ENCODE assay signal across 18 cellular contexts in the genomic region with DNA sequence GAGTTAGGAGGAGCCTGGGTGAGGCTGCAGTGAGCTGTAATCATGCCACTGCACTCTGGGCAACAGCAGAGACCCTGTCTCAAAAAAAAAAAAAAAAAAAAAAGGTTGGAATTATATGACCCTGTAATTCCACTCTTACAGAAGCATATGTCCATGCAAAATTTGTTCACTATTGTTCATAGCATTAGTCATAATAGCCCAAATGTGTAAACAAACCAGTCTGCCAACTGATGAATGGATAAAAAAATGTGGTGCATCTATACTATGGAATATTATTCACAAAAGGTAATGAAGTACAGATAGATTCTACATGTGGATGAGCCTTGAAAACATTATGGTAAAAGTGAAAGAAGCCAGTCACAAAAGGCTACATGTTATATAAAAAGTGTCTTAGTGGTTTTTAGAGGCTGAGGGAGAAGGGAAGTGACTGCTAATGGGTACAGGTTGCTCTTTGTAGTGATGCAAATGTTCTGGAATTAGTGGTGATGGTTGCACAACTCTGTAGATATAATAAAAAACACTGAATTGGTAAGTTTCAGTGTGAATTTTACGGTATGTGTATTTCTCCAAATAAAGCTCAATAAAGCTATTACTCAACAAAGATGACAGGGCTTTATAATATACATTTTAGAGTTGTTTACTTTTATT. TPM values are rescaled to one million over a fixed set of nuclear protein-coding genes. Genes with fewer than 3 reads are reported as not detected.
DNase-seq lines count a peak whose midpoint lies in the region; ATAC-seq and TF ChIP-seq lines count a peak whose summit lies in the region.
"Had no signal": no experiment of that assay in that cellular context is flagged by ENCODE, and none has a peak within 500 bp of the region (broad histone marks: within the 10 kb centered on the region; RNA-seq: fewer than 3 reads in every experiment).

No MANE protein-coding gene starts in this region.

- no peak overlapping the region for H3K4me3 ChIP-seq in OCI-LY7 (ENCODE audit: low read depth, low read length, poor library complexity, severe bottlenecking)
- H3K4me3 ChIP-seq: heart right ventricle had no signal

- H3K9me2 ChIP-seq in OCI-LY7 (ENCODE audit: insufficient read depth, low read length): no peaks in the 10 kb centered on the region
- H3K9me2 ChIP-seq: SK-N-SH had no signal

- no peak overlapping the region for H3K4me2 ChIP-seq in OCI-LY7 (ENCODE audit: low read length)
- H3K4me2 ChIP-seq: SK-N-SH had no signal

- H3K9me3 Mint-ChIP-seq in activated T-cell treated with anti-CD3 and anti-CD28 coated beads, Interleukin-2, amount 50 U/mL, for 72 hours: peaks cover 1 to 2% of the 10 kb centered on the region in 2 donors

- POLR2A ChIA-PET in OCI-LY7 (lab: Charles Lee): interaction anchor here (0.6 to 0.7 kb wide), 4 partner anchors 48 to 542 kb away, joined by 3 to 4 read pairs (median 4); no protein-coding TSS in a partner anchor

- no peak for DNase-seq in activated T-cell treated with anti-CD3 and anti-CD28 coated beads, Interleukin-2, amount 50 U/mL, for 72 hours
- DNase-seq in activated T-cell treated with anti-CD3 and anti-CD28 coated beads for 4 hours: no peak
- no peak for DNase-seq in OCI-LY7 (ENCODE audit: low spot score)
- DNase-seq in dermis microvascular lymphatic vessel endothelial cell (ENCODE audit: low read depth in 2 of 2): peak; percentile 78 to 84
- DNase-seq in pulmonary artery endothelial cell (ENCODE audit: low read depth, low spot score): peak; percentile 43
- no peak for DNase-seq in iPS-NIHi7 (ENCODE audit: extremely low spot score)
- DNase-seq: activated effector memory CD4-positive, alpha-beta T cell treated with Interleukin-2 at 50 U/mL for 16 hours; cortex of kidney; heart right ventricle; KG1; left ventricle myocardium superior; NCI-H2081; SK-N-SH; stimulated activated CD8-positive, alpha-beta memory T cell treated with anti-CD3 and anti-CD28 coated beads, Interleukin-4, amount 100 ng/mL, for 48 hours had no signal

- peak in 1 of 2 donors; percentile 50 for ATAC-seq in activated T-cell treated with anti-CD3 and anti-CD28 coated beads, Interleukin-2, amount 50 U/mL, for 72 hours (replicated peaks in 1 of 2)
- ATAC-seq in HG03571 (IDR thresholded peaks at IDR 0.05; ENCODE audit: unreplicated experiment): no peak
- ATAC-seq in SK-N-SH treated with all-trans-retinoic acid at 6 μM for 48 hours: no peak
- ATAC-seq: heart right ventricle, left ventricle myocardium superior, WTC11 had no signal

- CTCF ChIA-PET in OCI-LY7 (lab: Charles Lee; ENCODE audit: unreplicated experiment): no interaction called here

- peaks cover 6 to 23% of the 10 kb centered on the region in 2 donors for H3K36me3 Mint-ChIP-seq in activated T-cell treated with anti-CD3 and anti-CD28 coated beads, Interleukin-2, amount 50 U/mL, for 72 hours (ENCODE audit: insufficient read depth in 2 of 2)

- peaks cover 6% of the 10 kb centered on the region for H3K4me1 ChIP-seq in OCI-LY7 (ENCODE audit: insufficient read depth, low read length, poor library complexity, severe bottlenecking)

- no peaks in the 10 kb centered on the region for H3K27me3 Mint-ChIP-seq in activated T-cell treated with anti-CD3 and anti-CD28 coated beads, Interleukin-2, amount 50 U/mL, for 72 hours (ENCODE audit: low read depth)

- no peak overlapping the region for H3K4me3 Mint-ChIP-seq in activated T-cell treated with anti-CD3 and anti-CD28 coated beads, Interleukin-2, amount 50 U/mL, for 72 hours
- H3K4me3 Mint-ChIP-seq: WTC11 had no signal

- H3K9me3 ChIP-seq in OCI-LY7 (ENCODE audit: low read length): no peaks in the 10 kb centered on the region
- H3K9me3 ChIP-seq: neutrophil, SK-N-SH had no signal

- no peak for TF ChIP-seq CTCF in OCI-LY7 (conservative IDR thresholded peaks at IDR 0.05; ENCODE audit: low read length)

- no peaks in the 10 kb centered on the region for H3K79me2 ChIP-seq in OCI-LY7 (ENCODE audit: insufficient read depth, low read depth, low read length)

- no peak overlapping the region for H2AFZ ChIP-seq in OCI-LY7 (ENCODE audit: low read length)

- H3K36me3 ChIP-seq in OCI-LY7 (ENCODE audit: insufficient read depth, low read length): peaks cover 56% of the 10 kb centered on the region

- intact Hi-C loops in OCI-LY7 (cut with micrococcal nuclease; ENCODE audit: unreplicated experiment): no loop called here

- BruUV-seq in OCI-LY7 (replicated peaks; lab: Mats Ljungman, UMichigan): no TSS peak

- no peaks in the 10 kb centered on the region for H4K20me1 ChIP-seq in OCI-LY7 (ENCODE audit: insufficient read depth, low read length)

- peak overlapping the region; percentile 84 for H3K27ac Mint-ChIP-seq in activated T-cell treated with anti-CD3 and anti-CD28 coated beads, Interleukin-2, amount 50 U/mL, for 72 hours
- H3K27ac Mint-ChIP-seq: WTC11 had no signal

- peaks cover 20% of the 10 kb centered on the region for H3K4me1 Mint-ChIP-seq in activated T-cell treated with anti-CD3 and anti-CD28 coated beads, Interleukin-2, amount 50 U/mL, for 72 hours (ENCODE audit: low read depth)
- H3K4me1 Mint-ChIP-seq: WTC11 had no signal

- H3K27ac ChIP-seq in OCI-LY7 (ENCODE audit: low read depth, low read length, poor library complexity, severe bottlenecking): peak overlapping the region; percentile 24
- H3K27ac ChIP-seq: heart right ventricle, neutrophil had no signal

TF ChIP-seq in SK-N-SH treated with all-trans-retinoic acid at 6 μM for 48 hours, 23 proteins besides CTCF, POLR2A, EP300 and RAD21:
- TF ChIP-seq ESRRG (CRISPR knock-in tag; IDR thresholded peaks at IDR 0.05): no peak
- TF ChIP-seq PPARA (CRISPR knock-in tag; IDR thresholded peaks at IDR 0.05; ENCODE audit: borderline replicate concordance): no peak
- TF ChIP-seq, protein P1, sequence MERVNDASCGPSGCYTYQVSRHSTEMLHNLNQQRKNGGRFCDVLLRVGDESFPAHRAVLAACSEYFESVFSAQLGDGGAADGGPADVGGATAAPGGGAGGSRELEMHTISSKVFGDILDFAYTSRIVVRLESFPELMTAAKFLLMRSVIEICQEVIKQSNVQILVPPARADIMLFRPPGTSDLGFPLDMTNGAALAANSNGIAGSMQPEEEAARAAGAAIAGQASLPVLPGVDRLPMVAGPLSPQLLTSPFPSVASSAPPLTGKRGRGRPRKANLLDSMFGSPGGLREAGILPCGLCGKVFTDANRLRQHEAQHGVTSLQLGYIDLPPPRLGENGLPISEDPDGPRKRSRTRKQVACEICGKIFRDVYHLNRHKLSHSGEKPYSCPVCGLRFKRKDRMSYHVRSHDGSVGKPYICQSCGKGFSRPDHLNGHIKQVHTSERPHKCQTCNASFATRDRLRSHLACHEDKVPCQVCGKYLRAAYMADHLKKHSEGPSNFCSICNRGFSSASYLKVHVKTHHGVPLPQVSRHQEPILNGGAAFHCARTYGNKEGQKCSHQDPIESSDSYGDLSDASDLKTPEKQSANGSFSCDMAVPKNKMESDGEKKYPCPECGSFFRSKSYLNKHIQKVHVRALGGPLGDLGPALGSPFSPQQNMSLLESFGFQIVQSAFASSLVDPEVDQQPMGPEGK (CRISPR knock-in tag; IDR thresholded peaks at IDR 0.05; ENCODE audit: borderline replicate concordance): no peak
- TF ChIP-seq ISL1 (CRISPR knock-in tag; IDR thresholded peaks at IDR 0.05): no peak
- TF ChIP-seq, protein P2, sequence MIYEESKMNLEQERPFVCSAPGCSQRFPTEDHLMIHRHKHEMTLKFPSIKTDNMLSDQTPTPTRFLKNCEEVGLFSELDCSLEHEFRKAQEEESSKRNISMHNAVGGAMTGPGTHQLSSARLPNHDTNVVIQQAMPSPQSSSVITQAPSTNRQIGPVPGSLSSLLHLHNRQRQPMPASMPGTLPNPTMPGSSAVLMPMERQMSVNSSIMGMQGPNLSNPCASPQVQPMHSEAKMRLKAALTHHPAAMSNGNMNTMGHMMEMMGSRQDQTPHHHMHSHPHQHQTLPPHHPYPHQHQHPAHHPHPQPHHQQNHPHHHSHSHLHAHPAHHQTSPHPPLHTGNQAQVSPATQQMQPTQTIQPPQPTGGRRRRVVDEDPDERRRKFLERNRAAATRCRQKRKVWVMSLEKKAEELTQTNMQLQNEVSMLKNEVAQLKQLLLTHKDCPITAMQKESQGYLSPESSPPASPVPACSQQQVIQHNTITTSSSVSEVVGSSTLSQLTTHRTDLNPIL (CRISPR knock-in tag; IDR thresholded peaks at IDR 0.05; ENCODE audit: low read depth): no peak

RNA-seq across cellular contexts. Expression of a gene that starts 9.4 kb away (rescaled TPM):
- total RNA-seq in activated T-cell treated with anti-CD3 and anti-CD28 coated beads, Interleukin-2, amount 50 U/mL, for 72 hours: 10 to 100 TPM; 29.4 to 32.2 TPM
- 40.0 and 50.1 TPM in 2 replicates for total RNA-seq in OCI-LY7 (2014; rRNA removed; shearing (Covaris generic))
- total RNA-seq in OCI-LY7 (2022) (32.8 and 33.6 TPM in 2 replicates), dermis microvascular lymphatic vessel endothelial cell (17.2 and 18.0 TPM in 2 replicates), pulmonary artery endothelial cell (21.7 and 23.7 TPM in 2 replicates)

RNA-seq across cellular contexts. Expression of a gene that starts 9.5 kb away (rescaled TPM):
- total RNA-seq in activated T-cell treated with anti-CD3 and anti-CD28 coated beads, Interleukin-2, amount 50 U/mL, for 72 hours: 10 to 100 TPM; 35.2 to 40.6 TPM
- 19.2 and 24.4 TPM in 2 replicates for total RNA-seq in OCI-LY7 (2014; rRNA removed; shearing (Covaris generic))
- total RNA-seq in OCI-LY7 (2022) (33.3 and 33.7 TPM in 2 replicates), dermis microvascular lymphatic vessel endothelial cell (30.2 and 39.1 TPM in 2 replicates), pulmonary artery endothelial cell (38.3 and 41.6 TPM in 2 replicates)

Comparison
In these comparisons a context has a peak if more than half of its experiments do, and no peak if none do; other contexts are left out.
1. DNase-seq: peak in dermis microvascular lymphatic vessel endothelial cell (2 of 2) and pulmonary artery endothelial cell (single experiment); none in activated T-cell treated with anti-CD3 and anti-CD28 coated beads, Interleukin-2, amount 50 U/mL, for 72 hours (0 of 2), activated T-cell treated with anti-CD3 and anti-CD28 coated beads for 4 hours (single experiment), OCI-LY7 (single experiment) and iPS-NIHi7 (single experiment).